27 cellular contexts compared by ENCODE assay signal in genomic region chr2:42198466-42198865, GRCh38. TPM values are rescaled to one million over a fixed set of nuclear protein-coding genes. Genes with fewer than 3 reads are reported as not detected.
DNase-seq lines count a peak whose midpoint lies in the region; ATAC-seq and TF ChIP-seq lines count a peak whose summit lies in the region.
"Had no signal": no experiment of that assay in that cellular context is flagged by ENCODE, and none has a peak within 500 bp of the region (broad histone marks: within the 10 kb centered on the region; RNA-seq: fewer than 3 reads in every experiment).

No MANE protein-coding gene starts in this region.

- no peak for DNase-seq in activated T-cell treated with anti-CD3 and anti-CD28 coated beads, Interleukin-2, amount 50 U/mL, for 72 hours
- DNase-seq in activated T-cell treated with anti-CD3 and anti-CD28 coated beads for 4 hours (no peak), stomach (no peak), sigmoid colon (no peak)
- DNase-seq in central memory CD8-positive, alpha-beta T cell (ENCODE audit: low spot score in 2 of 2): no peak
- DNase-seq in stimulated activated effector memory CD8-positive, alpha-beta T cell treated with anti-CD3 and anti-CD28 coated beads, Interleukin-12 subunit alpha, Interleukin-12 subunit beta, amount 100 ng/mL, for 72 hours (ENCODE audit: low spot score in 2 of 2): no peak
- DNase-seq: activated naive CD8-positive, alpha-beta T cell treated with anti-CD3 and anti-CD28 coated beads, Interleukin-2, amount 10 ng/mL, durations not matched to agents 7 days and 5 days; activated T-cell treated with anti-CD3 and anti-CD28 coated beads, Interleukin-2, amount 50 U/mL, for 4 hours; Caco-2; central memory CD4-positive, alpha-beta T cell; DND-41; HCEC 1CT; hypothalamus; immature natural killer cell; left colon; mammary epithelial cell; MM.1S; NCI-H2029 treated with DMSO at 0.1 percent for 48 hours; NCI-H226; NCI-H69; SIG-M5; tibial artery had no signal

- no peaks in the 10 kb centered on the region for H3K9me3 ChIP-seq in OCI-LY3 (ENCODE audit: insufficient read depth, low read length)
- no peaks in the 10 kb centered on the region for H3K9me3 ChIP-seq in stomach
- H3K9me3 ChIP-seq in sigmoid colon: no peaks in the 10 kb centered on the region
- H3K9me3 ChIP-seq: Caco-2, gastroesophageal sphincter, tibial artery had no signal

- TF ChIP-seq POLR2A in stomach (IDR thresholded peaks at IDR 0.05): no peak
- no peak for TF ChIP-seq POLR2A in sigmoid colon (IDR thresholded peaks at IDR 0.05)

- peak overlapping the region; percentile 29 for H3K27ac Mint-ChIP-seq in activated T-cell treated with anti-CD3 and anti-CD28 coated beads, Interleukin-2, amount 50 U/mL, for 72 hours
- H3K27ac Mint-ChIP-seq in central memory CD8-positive, alpha-beta T cell (ENCODE audit: low read depth): peak overlapping the region; percentile 23
- H3K27ac Mint-ChIP-seq in stimulated activated effector memory CD8-positive, alpha-beta T cell treated with anti-CD3 and anti-CD28 coated beads, Interleukin-12 subunit alpha, Interleukin-12 subunit beta, amount 100 ng/mL, for 72 hours: peak overlapping the region; percentile 79
- H3K27ac Mint-ChIP-seq: activated naive CD8-positive, alpha-beta T cell treated with anti-CD3 and anti-CD28 coated beads, Interleukin-2, amount 10 ng/mL, durations not matched to agents 7 days and 5 days had no signal

- peaks cover 44% of the 10 kb centered on the region for H3K4me1 Mint-ChIP-seq in activated T-cell treated with anti-CD3 and anti-CD28 coated beads, Interleukin-2, amount 50 U/mL, for 72 hours (ENCODE audit: low read depth)
- H3K4me1 Mint-ChIP-seq in central memory CD8-positive, alpha-beta T cell: peaks cover 64% of the 10 kb centered on the region
- peaks cover 62% of the 10 kb centered on the region for H3K4me1 Mint-ChIP-seq in stimulated activated effector memory CD8-positive, alpha-beta T cell treated with anti-CD3 and anti-CD28 coated beads, Interleukin-12 subunit alpha, Interleukin-12 subunit beta, amount 100 ng/mL, for 72 hours

- H3K36me3 ChIP-seq in OCI-LY3 (replicated peaks; ENCODE audit: low read depth, low read length) (no peaks in the 10 kb centered on the region), stomach (no peaks in the 10 kb centered on the region), sigmoid colon (no peaks in the 10 kb centered on the region)
- H3K36me3 ChIP-seq: gastroesophageal sphincter, tibial artery had no signal

- H3K4me3 Mint-ChIP-seq in activated T-cell treated with anti-CD3 and anti-CD28 coated beads, Interleukin-2, amount 50 U/mL, for 72 hours: peak overlapping the region in 1 of 2 donors; percentile 19
- peak overlapping the region; percentile 1 for H3K4me3 Mint-ChIP-seq in central memory CD8-positive, alpha-beta T cell
- no peak overlapping the region for H3K4me3 Mint-ChIP-seq in stimulated activated effector memory CD8-positive, alpha-beta T cell treated with anti-CD3 and anti-CD28 coated beads, Interleukin-12 subunit alpha, Interleukin-12 subunit beta, amount 100 ng/mL, for 72 hours
- H3K4me3 Mint-ChIP-seq: activated naive CD8-positive, alpha-beta T cell treated with anti-CD3 and anti-CD28 coated beads, Interleukin-2, amount 10 ng/mL, durations not matched to agents 7 days and 5 days; activated T-cell treated with anti-CD3 and anti-CD28 coated beads, Interleukin-2, amount 50 U/mL, for 4 hours; immature natural killer cell had no signal

- no peak overlapping the region for H3K4me3 ChIP-seq in OCI-LY3 (ENCODE audit: low read length)
- H3K4me3 ChIP-seq in stomach: no peak overlapping the region
- H3K4me3 ChIP-seq in sigmoid colon: no peak overlapping the region
- H3K4me3 ChIP-seq: gastroesophageal sphincter, tibial artery had no signal

- no peak overlapping the region for H2AFZ ChIP-seq in OCI-LY3 (ENCODE audit: low read depth, low read length)

- peaks cover 88% of the 10 kb centered on the region for H3K79me2 ChIP-seq in OCI-LY3 (ENCODE audit: low read length)

- H3K27me3 ChIP-seq in OCI-LY3 (ENCODE audit: low read depth, low read length) (no peaks in the 10 kb centered on the region), stomach (no peaks in the 10 kb centered on the region), sigmoid colon (no peaks in the 10 kb centered on the region)
- H3K27me3 ChIP-seq: gastroesophageal sphincter, tibial artery had no signal

- TF ChIP-seq CTCF in OCI-LY3 (IDR thresholded peaks at IDR 0.05; ENCODE audit: low read depth, low read length): no peak
- TF ChIP-seq CTCF in stomach (IDR thresholded peaks at IDR 0.05): no peak
- TF ChIP-seq CTCF in sigmoid colon (IDR thresholded peaks at IDR 0.05): no peak

- intact Hi-C loops in stomach (cut with DNase I; ENCODE audit: low total_unique reads): no loop called here
- intact Hi-C loops in sigmoid colon (cut with DNase I): no loop called here

- H3K9ac ChIP-seq in OCI-LY3 (ENCODE audit: low read length): no peak overlapping the region
- H3K9ac ChIP-seq: KMS-11 had no signal

- peaks cover 0 to 2% of the 10 kb centered on the region in 2 donors for H3K9me3 Mint-ChIP-seq in activated T-cell treated with anti-CD3 and anti-CD28 coated beads, Interleukin-2, amount 50 U/mL, for 72 hours
- no peaks in the 10 kb centered on the region for H3K9me3 Mint-ChIP-seq in central memory CD8-positive, alpha-beta T cell
- no peaks in the 10 kb centered on the region for H3K9me3 Mint-ChIP-seq in stimulated activated effector memory CD8-positive, alpha-beta T cell treated with anti-CD3 and anti-CD28 coated beads, Interleukin-12 subunit alpha, Interleukin-12 subunit beta, amount 100 ng/mL, for 72 hours
- H3K9me3 Mint-ChIP-seq: activated naive CD8-positive, alpha-beta T cell treated with anti-CD3 and anti-CD28 coated beads, Interleukin-2, amount 10 ng/mL, durations not matched to agents 7 days and 5 days; activated T-cell treated with anti-CD3 and anti-CD28 coated beads, Interleukin-2, amount 50 U/mL, for 4 hours; immature natural killer cell had no signal

- no peak for ATAC-seq in activated T-cell treated with anti-CD3 and anti-CD28 coated beads, Interleukin-2, amount 50 U/mL, for 72 hours (replicated peaks in 1 of 2)
- ATAC-seq in central memory CD8-positive, alpha-beta T cell (replicated peaks; ENCODE audit: extremely low read depth, poor library complexity, severe bottlenecking): no peak
- peak; percentile 31 for ATAC-seq in stimulated activated effector memory CD8-positive, alpha-beta T cell treated with anti-CD3 and anti-CD28 coated beads, Interleukin-12 subunit alpha, Interleukin-12 subunit beta, amount 100 ng/mL, for 72 hours
- ATAC-seq in GM18868 (IDR thresholded peaks at IDR 0.05; ENCODE audit: unreplicated experiment): no peak
- ATAC-seq: gastroesophageal sphincter, left colon, sciatic nerve had no signal

- H3K27ac ChIP-seq in OCI-LY3 (ENCODE audit: low read length) (no peak overlapping the region), stomach (no peak overlapping the region), sigmoid colon (no peak overlapping the region)
- H3K27ac ChIP-seq: gastroesophageal sphincter, KMS-11, tibial artery had no signal

- peaks cover 73% of the 10 kb centered on the region for H4K20me1 ChIP-seq in OCI-LY3 (ENCODE audit: insufficient read depth, low read length)

- no peaks in the 10 kb centered on the region for H3K27me3 Mint-ChIP-seq in activated T-cell treated with anti-CD3 and anti-CD28 coated beads, Interleukin-2, amount 50 U/mL, for 72 hours (ENCODE audit: low read depth)
- no peaks in the 10 kb centered on the region for H3K27me3 Mint-ChIP-seq in central memory CD8-positive, alpha-beta T cell
- H3K27me3 Mint-ChIP-seq: activated naive CD8-positive, alpha-beta T cell treated with anti-CD3 and anti-CD28 coated beads, Interleukin-2, amount 10 ng/mL, durations not matched to agents 7 days and 5 days had no signal

- H3K4me2 ChIP-seq in OCI-LY3 (ENCODE audit: low read length): peak overlapping the region; percentile 20; the same call in 1 of the 2 replicates
- H3K4me2 ChIP-seq: KMS-11 had no signal

- TF ChIP-seq EP300 in stomach (IDR thresholded peaks at IDR 0.05) (no peak), sigmoid colon (IDR thresholded peaks at IDR 0.05) (no peak)

- peaks cover 39% of the 10 kb centered on the region for H3K4me1 ChIP-seq in OCI-LY3 (ENCODE audit: low read length)
- H3K4me1 ChIP-seq in stomach: peaks cover 7 to 68% (median 32%) of the 10 kb centered on the region in 4 donors
- peaks cover 0 to 32% (median 13%) of the 10 kb centered on the region in 4 donors for H3K4me1 ChIP-seq in sigmoid colon

- no peaks in the 10 kb centered on the region for H3K36me3 Mint-ChIP-seq in activated T-cell treated with anti-CD3 and anti-CD28 coated beads, Interleukin-2, amount 50 U/mL, for 72 hours (ENCODE audit: insufficient read depth in 2 of 2)
- peaks cover 18% of the 10 kb centered on the region for H3K36me3 Mint-ChIP-seq in central memory CD8-positive, alpha-beta T cell (ENCODE audit: insufficient read depth)
- no peaks in the 10 kb centered on the region for H3K36me3 Mint-ChIP-seq in stimulated activated effector memory CD8-positive, alpha-beta T cell treated with anti-CD3 and anti-CD28 coated beads, Interleukin-12 subunit alpha, Interleukin-12 subunit beta, amount 100 ng/mL, for 72 hours
- H3K36me3 Mint-ChIP-seq: immature natural killer cell had no signal

RNA-seq across cellular contexts. Expression of gene EML4, which starts 29.3 kb away (rescaled TPM):
- total RNA-seq in activated T-cell treated with anti-CD3 and anti-CD28 coated beads, Interleukin-2, amount 50 U/mL, for 72 hours: 10 to 100 TPM; 79.2 to 82.2 TPM
- total RNA-seq in stomach (100 to 1,000 TPM in 1 of 5 donors, 10 to 100 TPM in 4; 24.6 to 292 (median 65.3) TPM), sigmoid colon (10 to 100 TPM; 16.1 to 23.8 (median 20.6) TPM)
- polyA plus RNA-seq in stomach (10 to 100 TPM; 10.2 to 13.3 (median 10.5) TPM), sigmoid colon (10 to 100 TPM; 16.2 to 27.8 (median 17.6) TPM)

Comparison
In these comparisons a context has a peak if more than half of its experiments do, and no peak if none do; other contexts are left out.
1. H3K27ac Mint-ChIP-seq: peak in every context shown above with its lines; median percentile 79 in stimulated activated effector memory CD8-positive, alpha-beta T cell treated with anti-CD3 and anti-CD28 coated beads, Interleukin-12 subunit alpha, Interleukin-12 subunit beta, amount 100 ng/mL, for 72 hours; 29 in activated T-cell treated with anti-CD3 and anti-CD28 coated beads, Interleukin-2, amount 50 U/mL, for 72 hours; 23 in central memory CD8-positive, alpha-beta T cell.